ENCODE assay signal across 27 cellular contexts in genomic region chr12:93164103-93164880, GRCh38.
DNase-seq lines count a peak whose midpoint lies in the region; ATAC-seq, FAIRE-seq and TF ChIP-seq lines count a peak whose summit lies in the region.
"Had no signal": no experiment of that assay in that cellular context is flagged by ENCODE, and none has a peak within 500 bp of the region (broad histone marks: within the 10 kb centered on the region; RNA-seq: fewer than 3 reads in every experiment).

No MANE protein-coding gene starts in this region.

- no peaks in the 10 kb centered on the region for H3K79me2 ChIP-seq in PC-9 (ENCODE audit: low read depth)

- no peaks in the 10 kb centered on the region for H4K20me1 ChIP-seq in PC-9 (ENCODE audit: insufficient read depth)

- H3K4me1 ChIP-seq in PC-9 (replicated peaks; ENCODE audit: insufficient read depth), result peaks cover 20% of the 10 kb centered on the region
- H3K4me1 ChIP-seq in endodermal cell (ENCODE audit: control insufficient read depth, insufficient read depth, low read length), result no peaks in the 10 kb centered on the region

- H3F3A ChIP-seq in PC-9 (ENCODE audit: insufficient read depth, low read depth), result peaks cover 18% of the 10 kb centered on the region

- H3K4me3 Mint-ChIP-seq in memory B cell, result no peak overlapping the region
- no peak overlapping the region for H3K4me3 Mint-ChIP-seq in endodermal cell
- H3K4me3 Mint-ChIP-seq: activated CD8-positive, alpha-beta T cell treated with anti-CD3 and anti-CD28 coated beads for 36 hours; CD8-positive, alpha-beta memory T cell; dendritic cell treated with granulocyte-macrophage colony-stimulating factor and Interleukin-4, amounts not matched to agents 40 ng/mL and 50 ng/mL, for 4 days; neural progenitor cell; stimulated activated naive CD8-positive, alpha-beta T cell treated with anti-CD3 and anti-CD28 coated beads, Interleukin-15, Interleukin-2, amounts not matched to agents 100 ng/mL and 50 ng/mL, for 24 hours had no signal

- H3K36me3 ChIP-seq in PC-9 (ENCODE audit: low read depth), result no peaks in the 10 kb centered on the region
- no peaks in the 10 kb centered on the region for H3K36me3 ChIP-seq in endodermal cell (ENCODE audit: control insufficient read depth, insufficient read depth, low read length)
- H3K36me3 ChIP-seq: adrenal gland, left lung, neural progenitor cell, tibial artery had no signal

- H3K4me3 ChIP-seq in AG10803 (ENCODE audit: low read length) (no peak overlapping the region), PC-9 (no peak overlapping the region), endodermal cell (ENCODE audit: low read length) (no peak overlapping the region)
- H3K4me3 ChIP-seq: adrenal gland, left lung, neural progenitor cell, tibial artery had no signal

- TF ChIP-seq CTCF in AG10803 (conservative IDR thresholded peaks at IDR 0.05; ENCODE audit: low read length) (no peak), PC-9 (conservative IDR thresholded peaks at IDR 0.05) (no peak), endodermal cell (conservative IDR thresholded peaks at IDR 0.05) (no peak)

- DNase-seq in AG10803 (ENCODE audit: low read depth), result peak; percentile 44
- DNase-seq in GM18507 (ENCODE audit: extremely low spot score, insufficient read length, low read depth), result no peak
- peak in 1 of 2 experiments; percentile 80 for DNase-seq in PC-9
- no peak for DNase-seq in memory B cell (ENCODE audit: low spot score in 2 of 2)
- no peak for DNase-seq in endodermal cell
- DNase-seq in NCI-H1105 treated with DMSO at 0.1 percent for 48 hours (lab: John Stamatoyannopoulos, UW), result no peak
- no peak for DNase-seq in epidermal melanocyte (ENCODE audit: insufficient read length, low spot score)
- DNase-seq: activated CD4-positive, CD25-positive, alpha-beta regulatory T cell treated with anti-CD3 and anti-CD28 coated beads, Interleukin-2, amount 50 U/mL, for 72 hours; activated CD8-positive, alpha-beta T cell treated with anti-CD3 and anti-CD28 coated beads for 36 hours; activated naive CD4-positive, alpha-beta T cell; activated T-cell treated with anti-CD3 and anti-CD28 coated beads for 4 hours; adrenal gland; CD8-positive, alpha-beta memory T cell; DMS79 treated with DMSO at 0.1 percent for 48 hours; head of caudate nucleus; left lung; NCI-H82; OCI-M1; SHP77 treated with DMSO at 0.1 percent for 48 hours; stimulated activated CD4-positive, alpha-beta T cell treated with anti-CD3 and anti-CD28 coated beads, Interleukin-2, amount 100 ng/mL, for 48 hours; tibial artery had no signal

- no TSS peak for BruUV-seq in PC-9 (replicated peaks; lab: Mats Ljungman, UMichigan)

- peak overlapping the region; percentile 57 for H3K27ac ChIP-seq in PC-9
- no peak overlapping the region for H3K27ac ChIP-seq in endodermal cell (ENCODE audit: low read depth, low read length)
- H3K27ac ChIP-seq: adrenal gland, left lung, neural progenitor cell, tibial artery had no signal

- peak overlapping the region; percentile 36; the same call in 1 of the 2 replicates for H2AFZ ChIP-seq in PC-9
- H2AFZ ChIP-seq: neural progenitor cell had no signal

- H3K27me3 ChIP-seq in PC-9 (ENCODE audit: insufficient read depth, low read depth) (no peaks in the 10 kb centered on the region), endodermal cell (ENCODE audit: control insufficient read depth, insufficient read depth, low read length, poor library complexity, severe bottlenecking) (no peaks in the 10 kb centered on the region)
- H3K27me3 ChIP-seq: adrenal gland, left lung, neural progenitor cell, tibial artery had no signal

- H3K9me2 ChIP-seq in PC-9 (ENCODE audit: insufficient read depth), result no peaks in the 10 kb centered on the region

- H3K9me3 ChIP-seq in PC-9 (ENCODE audit: insufficient read depth, low read depth) (no peaks in the 10 kb centered on the region), endodermal cell (ENCODE audit: control insufficient read depth, low read length) (no peaks in the 10 kb centered on the region)
- H3K9me3 ChIP-seq: adrenal gland, left lung, tibial artery had no signal

- FAIRE-seq in GM18507 (lab: Jason Lieb, UNC), result peak; percentile 18
- FAIRE-seq: H54 had no signal

- H3K4me2 ChIP-seq in PC-9, result peak overlapping the region; percentile 16
- H3K4me2 ChIP-seq: neural progenitor cell had no signal

- no peak overlapping the region for H3K9ac ChIP-seq in endodermal cell (ENCODE audit: extremely low read depth, low read length, poor library complexity, severe bottlenecking)
- H3K9ac ChIP-seq: neural progenitor cell had no signal

- intact Hi-C loops in PC-9 (cut with micrococcal nuclease; ENCODE audit: unreplicated experiment), result no loop called here

- H3K9me3 Mint-ChIP-seq in memory B cell (peaks cover under 1% of the 10 kb centered on the region), endodermal cell (no peaks in the 10 kb centered on the region)
- H3K9me3 Mint-ChIP-seq: activated CD8-positive, alpha-beta T cell treated with anti-CD3 and anti-CD28 coated beads for 36 hours; dendritic cell treated with granulocyte-macrophage colony-stimulating factor and Interleukin-4, amounts not matched to agents 40 ng/mL and 50 ng/mL, for 4 days; stimulated activated naive CD8-positive, alpha-beta T cell treated with anti-CD3 and anti-CD28 coated beads, Interleukin-15, Interleukin-2, amounts not matched to agents 100 ng/mL and 50 ng/mL, for 24 hours had no signal

- WGBS in endodermal cell (ENCODE audit: insufficient coverage in 1 of 2, insufficient read length in 1 of 2), 2 experiments, result 95 to 99% methylated on average over 5 of the region's 5 CpGs

- H3K36me3 Mint-ChIP-seq in memory B cell, result no peaks in the 10 kb centered on the region
- no peaks in the 10 kb centered on the region for H3K36me3 Mint-ChIP-seq in endodermal cell (ENCODE audit: low read depth)
- H3K36me3 Mint-ChIP-seq: IgD-negative memory B cell, neural progenitor cell had no signal

- CTCF ChIA-PET in PC-9 (lab: Charles Lee), result no interaction called here

- POLR2A ChIA-PET in PC-9 (lab: Charles Lee; ENCODE audit: unreplicated experiment), result no interaction called here

- H3K4me1 Mint-ChIP-seq in memory B cell (peaks cover 45% of the 10 kb centered on the region), endodermal cell (peaks cover 26% of the 10 kb centered on the region)

- H3K27ac Mint-ChIP-seq in memory B cell (peak overlapping the region; percentile 39), endodermal cell (no peak overlapping the region)
- H3K27ac Mint-ChIP-seq: activated CD8-positive, alpha-beta T cell treated with anti-CD3 and anti-CD28 coated beads for 36 hours; CD8-positive, alpha-beta memory T cell; dendritic cell treated with granulocyte-macrophage colony-stimulating factor and Interleukin-4, amounts not matched to agents 40 ng/mL and 50 ng/mL, for 4 days; neural progenitor cell; stimulated activated naive CD8-positive, alpha-beta T cell treated with anti-CD3 and anti-CD28 coated beads, Interleukin-15, Interleukin-2, amounts not matched to agents 100 ng/mL and 50 ng/mL, for 24 hours had no signal

- H3K27me3 Mint-ChIP-seq in memory B cell (no peaks in the 10 kb centered on the region), endodermal cell (ENCODE audit: insufficient read depth) (peaks cover 16% of the 10 kb centered on the region)
- H3K27me3 Mint-ChIP-seq: dendritic cell treated with granulocyte-macrophage colony-stimulating factor and Interleukin-4, amounts not matched to agents 40 ng/mL and 50 ng/mL, for 4 days; IgD-negative memory B cell had no signal

- ATAC-seq in memory B cell (ENCODE audit: low read depth) (no peak), GM21390 (IDR thresholded peaks at IDR 0.05; ENCODE audit: unreplicated experiment) (no peak)
- ATAC-seq: activated CD8-positive, alpha-beta T cell treated with anti-CD3 and anti-CD28 coated beads for 36 hours; left lung had no signal
